In genomic region chr10:90960355-90960814, GRCh38 we compare ENCODE assay signal across 1 cellular context.
TF ChIP-seq lines count a peak whose summit lies in the region.

No MANE protein-coding gene starts in this region.

TF ChIP-seq in A549, 52 proteins besides CTCF, POLR2A, EP300 and RAD21 (continued from another document):
- TF ChIP-seq FOSB (CRISPR knock-in tag; IDR thresholded peaks at IDR 0.05) (no peak), HDAC2 (IDR thresholded peaks at IDR 0.05) (no peak)
